Comparison of ENCODE assay signal across 20 cellular contexts in the genomic region with DNA sequence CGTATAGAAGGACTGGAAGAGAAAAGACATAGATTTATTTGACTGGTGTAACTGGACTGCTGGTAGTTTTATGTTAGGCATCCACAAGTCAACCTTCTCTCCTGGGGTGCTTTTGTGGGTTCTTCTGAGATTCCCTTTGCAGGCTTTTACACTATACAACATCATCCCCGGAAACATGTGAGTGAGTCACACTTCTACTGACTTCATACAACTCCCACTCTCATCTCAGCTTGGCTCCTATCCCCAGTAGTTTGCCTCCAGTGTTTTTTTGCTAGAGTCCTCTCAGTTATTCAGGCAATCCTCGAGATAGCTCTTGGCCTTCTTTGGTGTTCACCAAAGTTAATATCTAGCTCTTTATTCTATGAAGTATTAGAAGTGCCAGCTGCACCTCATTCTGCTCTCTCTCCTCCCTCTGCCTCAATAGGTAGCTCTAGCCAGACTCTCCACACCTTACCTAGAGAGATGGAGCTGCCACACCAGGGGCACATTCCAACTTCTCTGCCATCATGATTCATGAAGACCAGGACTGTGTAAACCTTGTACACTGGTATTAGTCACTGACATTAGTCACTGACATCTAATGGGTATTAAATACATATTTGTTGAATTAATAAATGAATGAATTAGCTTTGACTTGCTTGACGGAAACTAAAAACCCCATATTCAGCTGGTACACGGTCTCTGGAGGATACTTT.
DNase-seq lines count a peak whose midpoint lies in the region; ATAC-seq, FAIRE-seq and TF ChIP-seq lines count a peak whose summit lies in the region.
"Had no signal": no experiment of that assay in that cellular context is flagged by ENCODE, and none has a peak within 500 bp of the region (broad histone marks: within the 10 kb centered on the region; RNA-seq: fewer than 3 reads in every experiment).

No MANE protein-coding gene starts in this region.

- H3K9ac ChIP-seq in IMR-90 (ENCODE audit: low read depth, low read length), result no peak overlapping the region
- no peak overlapping the region for H3K9ac ChIP-seq in GM12878 (ENCODE audit: control insufficient read depth, insufficient read depth, low read length)
- H3K9ac ChIP-seq in keratinocyte (ENCODE audit: control insufficient read depth, extremely low read depth, insufficient read depth, low read length), result peak overlapping the region; percentile 40

- H3K4me3 ChIP-seq in A673 (ENCODE audit: low read depth, low read length, poor library complexity, severe bottlenecking), result no peak overlapping the region
- H3K4me3 ChIP-seq in IMR-90 (ENCODE audit: insufficient read depth, low read depth, low read length), result no peak overlapping the region
- H3K4me3 ChIP-seq in GM12878, result no peak overlapping the region
- peak overlapping the region in 1 of 3 experiments; percentile 37 for H3K4me3 ChIP-seq in keratinocyte (ENCODE audit: control insufficient read depth in 2 of 3, extremely low read depth in 1 of 3, insufficient read depth in 2 of 3, low read depth in 1 of 3, low read length in 3 of 3)
- no peak overlapping the region for H3K4me3 ChIP-seq in HAP-1
- no peak overlapping the region for H3K4me3 ChIP-seq in heart right ventricle
- H3K4me3 ChIP-seq: A549, ascending aorta, right atrium auricular region, SJSA1 had no signal

- H3K4me1 ChIP-seq in A673 (ENCODE audit: insufficient read depth, low read length, poor library complexity, severe bottlenecking) (no peaks in the 10 kb centered on the region), IMR-90 (ENCODE audit: control insufficient read depth, insufficient read depth, low read length) (no peaks in the 10 kb centered on the region), GM12878 (ENCODE audit: control insufficient read depth, insufficient read depth, low read length) (no peaks in the 10 kb centered on the region), keratinocyte (ENCODE audit: control insufficient read depth, extremely low read depth, insufficient read depth, low read length) (peaks cover 38% of the 10 kb centered on the region), HAP-1 (no peaks in the 10 kb centered on the region), heart right ventricle (no peaks in the 10 kb centered on the region)
- H3K4me1 ChIP-seq: A549, ascending aorta, right atrium auricular region, SJSA1 had no signal

- RAD21 ChIA-PET in GM12878 (lab: Charles Lee; ENCODE audit: unreplicated experiment), result no interaction called here

- no peak overlapping the region for H2BK20ac ChIP-seq in IMR-90 (ENCODE audit: low read depth, low read length)

- no peak for FAIRE-seq in GM12878 (lab: Jason Lieb, UNC)
- FAIRE-seq in keratinocyte (lab: Jason Lieb, UNC), result peak; percentile 95
- FAIRE-seq: A549, HTR-8/SVneo had no signal

- no peak overlapping the region for H4K5ac ChIP-seq in IMR-90 (ENCODE audit: low read depth, low read length)

- SMC1A ChIA-PET in GM12878 (lab: Charles Lee; ENCODE audit: uncharacterized antibody, unreplicated experiment), result interaction anchor here (1.1 to 1.4 kb wide), 2 partner anchors 15 to 420 kb away, joined by 3 read pairs; no protein-coding TSS in a partner anchor

- no peak overlapping the region for H4K8ac ChIP-seq in IMR-90 (ENCODE audit: low read depth in 2 of 2, low read length in 2 of 2)

- ATAC-seq in IMR-90 (ENCODE audit: low read depth), result peak; percentile 77
- ATAC-seq in GM12878, result 0 out of 3 replicates have a peak, but pooled peaks have one; percentile 16
- ATAC-seq in heart right ventricle, result no peak
- ATAC-seq: activated CD4-positive, alpha-beta T cell treated with anti-CD3 and anti-CD28 coated beads for 36 hours; left colon had no signal

- no peak overlapping the region for H2BK15ac ChIP-seq in IMR-90 (ENCODE audit: low read depth, low read length)

- CTCF ChIA-PET in A673 (lab: Charles Lee), result interaction anchor here (0.5 kb wide), 1 partner anchor 333 kb away, joined by 7 read pairs; no protein-coding TSS in a partner anchor
- CTCF ChIA-PET in IMR-90 (lab: Yijun Ruan, JAX), result interaction anchor here (0.6 kb wide), 1 partner anchor 326 kb away, joined by 3 read pairs; no protein-coding TSS in a partner anchor
- CTCF ChIA-PET in GM12878 (lab: Yijun Ruan, JAX), result interaction anchor here (1.0 kb wide), 1 partner anchor 11 kb away, joined by 3 read pairs; no protein-coding TSS in a partner anchor

- H3K79me2 ChIP-seq in GM12878 (ENCODE audit: control insufficient read depth, insufficient read depth, low read length), result no peaks in the 10 kb centered on the region
- H3K79me2 ChIP-seq in keratinocyte (ENCODE audit: control insufficient read depth, insufficient read depth, low read length), result no peaks in the 10 kb centered on the region

- no peak overlapping the region for H2AK9ac ChIP-seq in IMR-90 (replicated peaks; ENCODE audit: low read depth, low read length, poor library complexity)

- H3K4ac ChIP-seq in IMR-90 (ENCODE audit: low read depth, low read length), result no peak overlapping the region

- H4K91ac ChIP-seq in IMR-90 (ENCODE audit: insufficient read depth, low read depth, low read length), result no peak overlapping the region

- H3K27me3 ChIP-seq in A673 (replicated peaks; ENCODE audit: insufficient read depth, low read depth, low read length, poor library complexity) (no peaks in the 10 kb centered on the region), IMR-90 (ENCODE audit: control insufficient read depth, insufficient read depth, low read length) (no peaks in the 10 kb centered on the region), GM12878 (replicated peaks in 1 of 2; ENCODE audit: control insufficient read depth in 2 of 2, insufficient read depth in 2 of 2, low read length in 1 of 2) (no peaks in the 10 kb centered on the region), keratinocyte (ENCODE audit: control insufficient read depth, extremely low read depth, insufficient read depth, low read length) (no peaks in the 10 kb centered on the region), HAP-1 (ENCODE audit: low read depth) (no peaks in the 10 kb centered on the region), heart right ventricle (no peaks in the 10 kb centered on the region)
- H3K27me3 ChIP-seq: ascending aorta, right atrium auricular region, SJSA1 had no signal

- POLR2A ChIA-PET in A673 (lab: Charles Lee; ENCODE audit: low non-redundant PET) (no interaction called here), IMR-90 (lab: Charles Lee; ENCODE audit: unreplicated experiment) (no interaction called here), GM12878 (lab: Charles Lee) (no interaction called here)

- TF ChIP-seq POLR2A in IMR-90 (IDR thresholded peaks at IDR 0.05; ENCODE audit: low read depth, low read length) (no peak), GM12878 (IDR thresholded peaks at IDR 0.05; ENCODE audit: low read depth, low read length) (no peak)

- no peak overlapping the region for H3K14ac ChIP-seq in IMR-90 (replicated peaks; ENCODE audit: low read depth, low read length)

- H3K27ac ChIP-seq in A673 (ENCODE audit: low read depth, low read length, poor library complexity, severe bottlenecking) (no peak overlapping the region), IMR-90 (ENCODE audit: insufficient read depth, low read length) (no peak overlapping the region), GM12878 (ENCODE audit: control insufficient read depth, insufficient read depth) (no peak overlapping the region), keratinocyte (ENCODE audit: control insufficient read depth, insufficient read depth, low read length) (peak overlapping the region; percentile 76), heart right ventricle (no peak overlapping the region)
- H3K27ac ChIP-seq: A549, ascending aorta, right atrium auricular region, SJSA1 had no signal

- no peaks in the 10 kb centered on the region for H3K36me3 ChIP-seq in A673 (ENCODE audit: insufficient read depth, low read length, poor library complexity, severe bottlenecking)
- no peaks in the 10 kb centered on the region for H3K36me3 ChIP-seq in IMR-90 (ENCODE audit: control insufficient read depth, insufficient read depth, low read length)
- no peaks in the 10 kb centered on the region for H3K36me3 ChIP-seq in GM12878 (ENCODE audit: control insufficient read depth in 2 of 2, insufficient read depth in 2 of 2, low read length in 1 of 2)
- no peaks in the 10 kb centered on the region for H3K36me3 ChIP-seq in keratinocyte (ENCODE audit: control insufficient read depth in 2 of 2, extremely low read depth in 1 of 2, insufficient read depth in 2 of 2, low read length in 2 of 2)
- H3K36me3 ChIP-seq in HAP-1 (replicated peaks), result no peaks in the 10 kb centered on the region
- H3K36me3 ChIP-seq in heart right ventricle, result no peaks in the 10 kb centered on the region
- H3K36me3 ChIP-seq: ascending aorta, right atrium auricular region, SJSA1 had no signal

- no peak overlapping the region for H2AFZ ChIP-seq in IMR-90 (replicated peaks; ENCODE audit: low read length, poor library complexity)
- H2AFZ ChIP-seq in GM12878 (ENCODE audit: control insufficient read depth, low read depth, low read length), result no peak overlapping the region
- peak overlapping the region; percentile 9 for H2AFZ ChIP-seq in keratinocyte (ENCODE audit: control insufficient read depth, low read length)

- dilution Hi-C loops in IMR-90 (cut with HindIII; ENCODE audit: low sequenced_read_pairs, unreplicated experiment), result no loop called here
- dilution Hi-C loops in keratinocyte (cut with MboI; ENCODE audit: extremely low pct_ligation_motif_present, low sequenced_read_pairs), result no loop called here

- H3K23ac ChIP-seq in IMR-90 (ENCODE audit: low read depth, low read length), result no peak overlapping the region

- no peak overlapping the region for H3K56ac ChIP-seq in IMR-90 (ENCODE audit: extremely low read depth, insufficient read depth, low read length)

- no peak overlapping the region for H3K18ac ChIP-seq in IMR-90 (ENCODE audit: low read depth, low read length)

- H3K79me1 ChIP-seq in IMR-90 (ENCODE audit: low read depth in 1 of 2, low read length in 2 of 2), result no peaks in the 10 kb centered on the region

- no TSS peak for BruUV-seq in A673 (replicated peaks; lab: Mats Ljungman, UMichigan)
- no TSS peak for BruUV-seq in IMR-90 (replicated peaks; lab: Mats Ljungman, UMichigan)
- BruUV-seq in GM12878 (replicated peaks; lab: Mats Ljungman, UMichigan), result no TSS peak

- intact Hi-C loops in A673 (cut with micrococcal nuclease; ENCODE audit: unreplicated experiment), result no loop called here
- intact Hi-C loops in IMR-90 (cut with micrococcal nuclease), result no loop called here
- intact Hi-C loops in GM12878 (cut with micrococcal nuclease; ENCODE audit: unreplicated experiment), result no loop called here
- intact Hi-C loops in heart right ventricle (cut with DNase I), result no loop called here

- no peak overlapping the region for H2BK5ac ChIP-seq in IMR-90 (ENCODE audit: low read depth, low read length, poor library complexity, severe bottlenecking)

- H3K9me3 ChIP-seq in A673 (ENCODE audit: low read depth, low read length, poor library complexity, severe bottlenecking) (no peaks in the 10 kb centered on the region), IMR-90 (ENCODE audit: control insufficient read depth, insufficient read depth, low read length) (no peaks in the 10 kb centered on the region), GM12878 (replicated peaks; ENCODE audit: control insufficient read depth, insufficient read depth, low read length) (no peaks in the 10 kb centered on the region), keratinocyte (ENCODE audit: control insufficient read depth, low read depth, low read length) (peaks cover 2% of the 10 kb centered on the region), HAP-1 (no peaks in the 10 kb centered on the region), heart right ventricle (no peaks in the 10 kb centered on the region)
- H3K9me3 ChIP-seq: A549, ascending aorta, right atrium auricular region, SJSA1 had no signal

- H2BK120ac ChIP-seq in IMR-90 (ENCODE audit: low read depth, low read length), result no peak overlapping the region

- WGBS in IMR-90 (ENCODE audit: extremely low coverage in 2 of 2, insufficient read length in 1 of 2), 2 experiments, result 33% methylated on average over 1 of the region's 5 CpGs; no CpG with 5 or more reads in 1 of the 2 experiments
- WGBS in GM12878 (ENCODE audit: insufficient coverage, insufficient replicate concordance, low lambda C conversion rate, missing lambda C conversion rate), result 16% methylated on average over 5 of the region's 5 CpGs
- WGBS in heart right ventricle, 2 donors, result 74 to 76% methylated on average over 5 of the region's 5 CpGs

- TF ChIP-seq CTCF in A673 (conservative IDR thresholded peaks at IDR 0.05; ENCODE audit: low read depth, low read length), result no peak
- no peak for TF ChIP-seq CTCF in IMR-90 (conservative IDR thresholded peaks at IDR 0.05; ENCODE audit: low read depth, low read length)
- no peak for TF ChIP-seq CTCF in GM12878 (IDR thresholded peaks at IDR 0.05 in 2 of 3, conservative IDR thresholded peaks at IDR 0.05 in 1 of 3; ENCODE audit: control insufficient read depth in 2 of 3, extremely low read depth in 1 of 3, insufficient read depth in 1 of 3, low read depth in 3 of 3, low read length in 3 of 3)
- no peak for TF ChIP-seq CTCF in keratinocyte (optimal IDR thresholded peaks at IDR 0.05 in 1 of 3, IDR thresholded peaks at IDR 0.05 in 1 of 3, conservative IDR thresholded peaks at IDR 0.05 in 1 of 3; ENCODE audit: extremely low read depth in 1 of 3, insufficient read depth in 2 of 3, low read length in 3 of 3)
- no peak for TF ChIP-seq CTCF in heart right ventricle (IDR thresholded peaks at IDR 0.05)

- TF ChIP-seq RAD21 in IMR-90 (IDR thresholded peaks at IDR 0.05; ENCODE audit: low read length) (no peak), GM12878 (IDR thresholded peaks at IDR 0.05; ENCODE audit: insufficient read depth, low read depth, low read length) (no peak)

- H2AK5ac ChIP-seq in IMR-90 (ENCODE audit: low read depth, low read length), result no peak overlapping the region

- H4K20me1 ChIP-seq in IMR-90 (ENCODE audit: insufficient read depth, low read length), result no peaks in the 10 kb centered on the region
- no peaks in the 10 kb centered on the region for H4K20me1 ChIP-seq in GM12878 (ENCODE audit: control insufficient read depth, insufficient read depth)
- H4K20me1 ChIP-seq in keratinocyte (ENCODE audit: control insufficient read depth, extremely low read depth, insufficient read depth, low read length), result no peaks in the 10 kb centered on the region

- DNase-seq in A673 (ENCODE audit: low spot score) (peak; percentile 4), IMR-90 (peak; percentile 67), GM12878 (ENCODE audit: low read depth, low spot score) (no peak), keratinocyte (ENCODE audit: low read depth, low spot score) (peak; percentile 66), NCI-H1048 (lab: John Stamatoyannopoulos, UW) (no peak), HAP-1 (ENCODE audit: low spot score in 2 of 2) (no peak), SIG-M5 (lab: John Stamatoyannopoulos, UW) (no peak), heart right ventricle (no peak)
- DNase-seq: activated CD4-positive, alpha-beta T cell treated with anti-CD3 and anti-CD28 coated beads for 36 hours; activated naive CD4-positive, alpha-beta T cell treated with Interleukin-2 at 50 U/mL for 16 hours; CD4-positive, CD25-positive, alpha-beta regulatory T cell; H9; left colon; NCI-H187 treated with DMSO at 0.1 percent for 48 hours; NCI-H524 had no signal

- in situ Hi-C loops in IMR-90 (cut with MboI; ENCODE audit: low sequenced_read_pairs) (no loop called here), GM12878 (cut with MboI) (no loop called here), HAP-1 (cut with MboI; ENCODE audit: low sequenced_read_pairs) (no loop called here)

- H3K9me1 ChIP-seq in IMR-90 (ENCODE audit: insufficient read depth, low read length) (no peaks in the 10 kb centered on the region), keratinocyte (ENCODE audit: control insufficient read depth, extremely low read depth, insufficient read depth, low read length) (no peaks in the 10 kb centered on the region)

- no peak for TF ChIP-seq EP300 in GM12878 (IDR thresholded peaks at IDR 0.05; ENCODE audit: borderline replicate concordance in 1 of 2, control insufficient read depth in 1 of 2, low read depth in 2 of 2, low read length in 2 of 2)

- H3K4me2 ChIP-seq in IMR-90 (ENCODE audit: low read depth, low read length), result no peak overlapping the region
- no peak overlapping the region for H3K4me2 ChIP-seq in GM12878 (ENCODE audit: control insufficient read depth, insufficient read depth)
- peak overlapping the region; percentile 56 for H3K4me2 ChIP-seq in keratinocyte (ENCODE audit: control insufficient read depth, extremely low read depth, insufficient read depth, low read depth, low read length)
- H3K4me2 ChIP-seq: A549 had no signal

Comparison
In these comparisons a context has a peak if more than half of its experiments do, and no peak if none do; other contexts are left out.
1. DNase-seq: peak in A673 (single experiment), IMR-90 (single experiment) and keratinocyte (single experiment); none in GM12878 (single experiment), NCI-H1048 (single experiment), HAP-1 (0 of 2), SIG-M5 (single experiment) and heart right ventricle (0 of 2).
2. ATAC-seq: peak in IMR-90 (single experiment) and GM12878 (single experiment); none in heart right ventricle (0 of 8).